12 cellular contexts compared by ENCODE assay signal in genomic region chr17:40310882-40311391, GRCh38. TPM values are rescaled to one million over a fixed set of nuclear protein-coding genes. Genes with fewer than 3 reads are reported as not detected.
A peak's percentile ranks its signal among the peaks of the same experiment; 100 is the strongest.
DNase-seq lines count a peak whose midpoint lies in the region; ATAC-seq and FAIRE-seq lines count a peak whose summit lies in the region.
"Had no signal": no experiment of that assay in that cellular context is flagged by ENCODE, and none has a peak within 500 bp of the region (broad histone marks: within the 10 kb centered on the region; RNA-seq: fewer than 3 reads in every experiment).

No MANE protein-coding gene starts in this region.

- H3K36me3 Mint-ChIP-seq in activated T-cell treated with anti-CD3 and anti-CD28 coated beads, Interleukin-2, amount 50 U/mL, for 4 hours (ENCODE audit: insufficient read depth) = no peaks in the 10 kb centered on the region

- H3K9me3 Mint-ChIP-seq in activated T-cell treated with anti-CD3 and anti-CD28 coated beads, Interleukin-2, amount 50 U/mL, for 4 hours = no peaks in the 10 kb centered on the region

- peak overlapping the region; percentile 42 to 57 for H3K9ac ChIP-seq in stomach smooth muscle (ENCODE audit: low read length in 2 of 2)

- H3K4me1 ChIP-seq in stomach smooth muscle (ENCODE audit: control insufficient read depth, insufficient read depth, low read length) = peaks cover 85% of the 10 kb centered on the region

- ATAC-seq in GM19351 (IDR thresholded peaks at IDR 0.05; ENCODE audit: unreplicated experiment) = no peak
- no peak for ATAC-seq in HG03097 (IDR thresholded peaks at IDR 0.05; ENCODE audit: low FRiP score, unreplicated experiment)
- no peak for ATAC-seq in activated T-cell treated with anti-CD3 and anti-CD28 coated beads, Interleukin-2, amount 50 U/mL, for 4 hours
- ATAC-seq in HG02642 (IDR thresholded peaks at IDR 0.05; ENCODE audit: poor library complexity, unreplicated experiment) = no peak
- ATAC-seq: left colon had no signal

- no peaks in the 10 kb centered on the region for H3K27me3 Mint-ChIP-seq in activated T-cell treated with anti-CD3 and anti-CD28 coated beads, Interleukin-2, amount 50 U/mL, for 4 hours (ENCODE audit: low read depth)

- peaks cover 47% of the 10 kb centered on the region for H3K4me1 Mint-ChIP-seq in activated T-cell treated with anti-CD3 and anti-CD28 coated beads, Interleukin-2, amount 50 U/mL, for 4 hours (ENCODE audit: low read depth)

- H3K4me3 ChIP-seq in stomach smooth muscle (ENCODE audit: low read length in 2 of 2) = peak overlapping the region; percentile 22 to 34

- H3K4me3 Mint-ChIP-seq in activated T-cell treated with anti-CD3 and anti-CD28 coated beads, Interleukin-2, amount 50 U/mL, for 4 hours = no peak overlapping the region

- no peaks in the 10 kb centered on the region for H3K9me3 ChIP-seq in stomach smooth muscle (ENCODE audit: control insufficient read depth in 2 of 2, low read length in 2 of 2)

- peak; percentile 4 for FAIRE-seq in HTR-8/SVneo (lab: Jason Lieb, UNC)
- FAIRE-seq: G401.6 had no signal

- no peak for DNase-seq in HTR-8/SVneo (ENCODE audit: insufficient read length, low spot score)
- DNase-seq in astrocyte of the hippocampus (ENCODE audit: low read depth, low spot score) = peak; percentile 46
- peak; percentile 39 for DNase-seq in kidney tubule cell (ENCODE audit: low spot score)
- DNase-seq in activated T-cell treated with anti-CD3 and anti-CD28 coated beads, Interleukin-2, amount 50 U/mL, for 4 hours = no peak

- peak overlapping the region; percentile 70 for H3K27ac ChIP-seq in stomach smooth muscle (ENCODE audit: low read length)
- H3K27ac ChIP-seq: HL-60 had no signal

- H3K27me3 ChIP-seq in stomach smooth muscle (ENCODE audit: control insufficient read depth in 1 of 2, insufficient read depth in 2 of 2, low read length in 2 of 2) = no peaks in the 10 kb centered on the region

- H3K36me3 ChIP-seq in stomach smooth muscle (ENCODE audit: control insufficient read depth in 2 of 2, insufficient read depth in 2 of 2, low read length in 2 of 2) = no peaks in the 10 kb centered on the region

RNA-seq across cellular contexts. Expression of gene RARA, which starts 2.0 kb away (rescaled TPM):
- 10 to 100 TPM; 46.5 to 61.9 (median 48.7) TPM for total RNA-seq in activated T-cell treated with anti-CD3 and anti-CD28 coated beads, Interleukin-2, amount 50 U/mL, for 4 hours

RNA-seq across cellular contexts. Expression of gene CDC6, which starts 23.3 kb away (rescaled TPM):
- total RNA-seq in activated T-cell treated with anti-CD3 and anti-CD28 coated beads, Interleukin-2, amount 50 U/mL, for 4 hours = 10 to 100 TPM; 67.3 to 94.0 (median 83.6) TPM

RNA-seq across cellular contexts. Expression of gene GJD3, which starts 53.6 kb away (rescaled TPM):
- total RNA-seq in activated T-cell treated with anti-CD3 and anti-CD28 coated beads, Interleukin-2, amount 50 U/mL, for 4 hours = not detected
- total RNA-seq: NCI-H460 had no signal

Comparison
In these comparisons a context has a peak if more than half of its experiments do, and no peak if none do; other contexts are left out.
1. DNase-seq: peak in astrocyte of the hippocampus (single experiment) and kidney tubule cell (single experiment); none in HTR-8/SVneo (single experiment) and activated T-cell treated with anti-CD3 and anti-CD28 coated beads, Interleukin-2, amount 50 U/mL, for 4 hours (single experiment).